ENCODE assay signal across 22 cellular contexts in genomic region chr6:50902260-50902659, GRCh38.
DNase-seq lines count a peak whose midpoint lies in the region; FAIRE-seq and TF ChIP-seq lines count a peak whose summit lies in the region.
"Had no signal": no experiment of that assay in that cellular context is flagged by ENCODE, and none has a peak within 500 bp of the region (broad histone marks: within the 10 kb centered on the region; RNA-seq: fewer than 3 reads in every experiment).

No MANE protein-coding gene starts in this region.

- H3K9me3 Mint-ChIP-seq in astrocyte (ENCODE audit: unreplicated experiment): peaks cover 2% of the 10 kb centered on the region

- no peaks in the 10 kb centered on the region for H3K27me3 ChIP-seq in astrocyte (ENCODE audit: insufficient read depth, low read length)
- H3K27me3 ChIP-seq: BLaER1 treated with 17β-estradiol and CSF1 and Interleukin-3, amounts not matched to agents 10 nM and 100 nM had no signal

- peak overlapping the region; percentile 63 for H3K4me3 ChIP-seq in SK-N-MC
- H3K4me3 ChIP-seq in astrocyte (ENCODE audit: insufficient read depth, low read depth, low read length): no peak overlapping the region
- H3K4me3 ChIP-seq: BLaER1 treated with 17β-estradiol and CSF1 and Interleukin-3, amounts not matched to agents 10 nM and 100 nM had no signal

- no peaks in the 10 kb centered on the region for H3K9me3 ChIP-seq in SK-N-MC (ENCODE audit: low read depth, low read length)
- H3K9me3 ChIP-seq in astrocyte (ENCODE audit: insufficient read depth, low read depth, low read length): no peaks in the 10 kb centered on the region
- H3K9me3 ChIP-seq: Caco-2 had no signal

- H3K36me3 ChIP-seq in SK-N-MC (ENCODE audit: insufficient read depth, low read length) (no peaks in the 10 kb centered on the region), astrocyte (ENCODE audit: insufficient read depth, low read length) (no peaks in the 10 kb centered on the region)
- H3K36me3 ChIP-seq: BLaER1 treated with 17β-estradiol and CSF1 and Interleukin-3, amounts not matched to agents 10 nM and 100 nM had no signal

- H2AFZ ChIP-seq in astrocyte (ENCODE audit: low read depth, low read length): no peak overlapping the region

- H3K9ac ChIP-seq in SK-N-MC (ENCODE audit: insufficient read length) (peak overlapping the region; percentile 85), astrocyte (ENCODE audit: low read length) (no peak overlapping the region)
- H3K9ac ChIP-seq: BLaER1 treated with 17β-estradiol and CSF1 and Interleukin-3, amounts not matched to agents 10 nM and 100 nM had no signal

- no peaks in the 10 kb centered on the region for H3K79me2 ChIP-seq in astrocyte (ENCODE audit: insufficient read depth, low read length)

- no peak overlapping the region for H3K4me3 Mint-ChIP-seq in astrocyte (ENCODE audit: unreplicated experiment)
- H3K4me3 Mint-ChIP-seq: B cell; CD4-positive, alpha-beta T cell; CD8-positive, alpha-beta T cell had no signal

- no peaks in the 10 kb centered on the region for H3K27me3 Mint-ChIP-seq in astrocyte (ENCODE audit: low read depth, unreplicated experiment)
- H3K27me3 Mint-ChIP-seq: B cell; CD4-positive, alpha-beta T cell had no signal

- H3K4me2 ChIP-seq in astrocyte (ENCODE audit: low read length): no peak overlapping the region
- H3K4me2 ChIP-seq: BLaER1 treated with 17β-estradiol and CSF1 and Interleukin-3, amounts not matched to agents 10 nM and 100 nM had no signal

- peak overlapping the region; percentile 100 for H3K27ac ChIP-seq in SK-N-MC
- H3K27ac ChIP-seq in astrocyte (ENCODE audit: low read depth, low read length): no peak overlapping the region
- H3K27ac ChIP-seq: BLaER1 treated with 17β-estradiol and CSF1 and Interleukin-3, amounts not matched to agents 10 nM and 100 nM; C4-2B had no signal

- no peak overlapping the region for H3K27ac Mint-ChIP-seq in astrocyte (ENCODE audit: unreplicated experiment)
- H3K27ac Mint-ChIP-seq: B cell; CD4-positive, alpha-beta T cell; CD8-positive, alpha-beta T cell had no signal

- no peaks in the 10 kb centered on the region for H3K4me1 ChIP-seq in astrocyte (ENCODE audit: insufficient read depth, low read length)
- H3K4me1 ChIP-seq: BLaER1 treated with 17β-estradiol and CSF1 and Interleukin-3, amounts not matched to agents 10 nM and 100 nM; Caco-2 had no signal

- no peaks in the 10 kb centered on the region for H3K36me3 Mint-ChIP-seq in astrocyte (ENCODE audit: low read depth, unreplicated experiment)
- H3K36me3 Mint-ChIP-seq: CD8-positive, alpha-beta T cell had no signal

- FAIRE-seq in astrocyte (lab: Jason Lieb, UNC): no peak
- FAIRE-seq: A204.1, D721Med, G401.6, GM12891 had no signal

- DNase-seq in SK-N-MC (ENCODE audit: low read depth, low spot score) (peak; percentile 75), astrocyte (ENCODE audit: low read depth) (peak; percentile 2), dedifferentiated amniotic fluid mesenchymal stem cell (ENCODE audit: extremely low spot score) (peak; percentile 5), GM19238 (ENCODE audit: insufficient read length, low spot score) (no peak), NCI-H748 (lab: John Stamatoyannopoulos, UW; ENCODE audit: unreplicated experiment) (no peak), AG08395 (ENCODE audit: low spot score) (no peak)
- DNase-seq: 8988T; ACHN; AML-193; Caco-2; Calu3; CD4-positive, alpha-beta T cell; CD8-positive, alpha-beta T cell; DMS79 treated with DMSO at 0.1 percent for 48 hours; GF-D8 had no signal

- no peaks in the 10 kb centered on the region for H3K4me1 Mint-ChIP-seq in astrocyte (ENCODE audit: low read depth, unreplicated experiment)
- H3K4me1 Mint-ChIP-seq: B cell had no signal

- no peak for TF ChIP-seq CTCF in astrocyte (IDR thresholded peaks at IDR 0.05; ENCODE audit: insufficient read depth, low read depth, low read length)

- H4K20me1 ChIP-seq in astrocyte (ENCODE audit: insufficient read depth, low read length): no peaks in the 10 kb centered on the region
- H4K20me1 ChIP-seq: BLaER1 treated with 17β-estradiol and CSF1 and Interleukin-3, amounts not matched to agents 10 nM and 100 nM had no signal

Comparison
In these comparisons a context has a peak if more than half of its experiments do, and no peak if none do; other contexts are left out.
1. DNase-seq: peak in SK-N-MC (single experiment), astrocyte (single experiment) and dedifferentiated amniotic fluid mesenchymal stem cell (single experiment); none in GM19238 (single experiment), NCI-H748 (single experiment) and AG08395 (single experiment).